In genomic region chr4:4474496-4474895, GRCh38 we compare ENCODE assay signal across 17 cellular contexts.
DNase-seq lines count a peak whose midpoint lies in the region; ATAC-seq and TF ChIP-seq lines count a peak whose summit lies in the region.
"Had no signal": no experiment of that assay in that cellular context is flagged by ENCODE, and none has a peak within 500 bp of the region (broad histone marks: within the 10 kb centered on the region; RNA-seq: fewer than 3 reads in every experiment).

No MANE protein-coding gene starts in this region.

- peak overlapping the region; percentile 85; the same call in 1 of the 2 replicates for H3K27ac ChIP-seq in ACC112 (ENCODE audit: low read depth, low read length)
- H3K27ac ChIP-seq in osteoblast (ENCODE audit: low read depth, low read length) = peak overlapping the region; percentile 84
- no peak overlapping the region for H3K27ac ChIP-seq in thyroid gland
- H3K27ac ChIP-seq: HL-60 had no signal

- no peak for ATAC-seq in effector memory CD8-positive, alpha-beta T cell (replicated peaks)
- no peak for ATAC-seq in HG03280 (IDR thresholded peaks at IDR 0.05; ENCODE audit: unreplicated experiment)

- H3K79me2 ChIP-seq in ACC112 (ENCODE audit: control insufficient read depth, insufficient read depth, low read length, unreplicated experiment) (peaks cover 29% of the 10 kb centered on the region), osteoblast (ENCODE audit: insufficient read depth, low read length) (peaks cover 52% of the 10 kb centered on the region)

- peaks cover 6 to 12% of the 10 kb centered on the region in 2 donors for H3K4me1 Mint-ChIP-seq in effector memory CD8-positive, alpha-beta T cell (ENCODE audit: low read depth in 2 of 2)

- H3K4me3 ChIP-seq in ACC112 (ENCODE audit: low read depth, low read length) (no peak overlapping the region), osteoblast (ENCODE audit: insufficient read depth, low read length) (no peak overlapping the region), thyroid gland (replicated peaks in 1 of 3) (no peak overlapping the region)
- H3K4me3 ChIP-seq: HAP-1 had no signal

- H3K27me3 ChIP-seq in ACC112 (ENCODE audit: insufficient read depth, low read length) (no peaks in the 10 kb centered on the region), osteoblast (ENCODE audit: insufficient read depth, low read length) (no peaks in the 10 kb centered on the region), thyroid gland (no peaks in the 10 kb centered on the region)

- 96 to 99% methylated on average over 3 of the region's 3 CpGs for WGBS in thyroid gland, 2 donors

- H3K4me1 ChIP-seq in ACC112 (ENCODE audit: control insufficient read depth, insufficient read depth, low read length, unreplicated experiment) (peaks cover 31% of the 10 kb centered on the region), osteoblast (ENCODE audit: insufficient read depth, low read length) (peaks cover 28% of the 10 kb centered on the region), thyroid gland (no peaks in the 10 kb centered on the region)
- H3K4me1 ChIP-seq: HAP-1 had no signal

- no peak overlapping the region for H3K4me2 ChIP-seq in osteoblast (ENCODE audit: insufficient read depth, low read length)

- intact Hi-C loops in thyroid gland (cut with DNase I) = no loop called here

- H3K9me3 ChIP-seq in osteoblast (ENCODE audit: low read depth, low read length) (no peaks in the 10 kb centered on the region), thyroid gland (no peaks in the 10 kb centered on the region)
- H3K9me3 ChIP-seq: HAP-1 had no signal

- DNase-seq in M059J (ENCODE audit: low read depth) (peak; percentile 5), osteoblast (ENCODE audit: insufficient read length, low spot score, missing footprints) (no peak), SKM-1 (lab: John Stamatoyannopoulos, UW; ENCODE audit: unreplicated experiment) (no peak), thyroid gland (no peak)
- DNase-seq in effector memory CD8-positive, alpha-beta T cell = no peak
- no peak for DNase-seq in stimulated activated CD4-positive, alpha-beta T cell treated with anti-CD3 and anti-CD28 coated beads, Interleukin-4, amount 100 ng/mL, for 4 hours
- DNase-seq: DMS79, Karpas-422, NCI-H1092 treated with DMSO at 0.1 percent for 48 hours, NCI-H146, NCI-H2029 treated with DMSO at 0.1 percent for 48 hours had no signal

- H3K27me3 Mint-ChIP-seq in effector memory CD8-positive, alpha-beta T cell = no peaks in the 10 kb centered on the region
- H3K27me3 Mint-ChIP-seq: IgD-negative memory B cell had no signal

- peak overlapping the region; percentile 2 to 73 for H3K27ac Mint-ChIP-seq in effector memory CD8-positive, alpha-beta T cell

- H2AFZ ChIP-seq in ACC112 (ENCODE audit: low read length, unreplicated experiment) = no peak overlapping the region
- H2AFZ ChIP-seq in osteoblast (ENCODE audit: low read length) = no peak overlapping the region

- peaks cover 20% of the 10 kb centered on the region for H4K20me1 ChIP-seq in osteoblast (ENCODE audit: insufficient read depth, low read length)

- no peaks in the 10 kb centered on the region for H3K9me3 Mint-ChIP-seq in effector memory CD8-positive, alpha-beta T cell
- H3K9me3 Mint-ChIP-seq: IgD-negative memory B cell had no signal

- TF ChIP-seq CTCF in osteoblast (IDR thresholded peaks at IDR 0.05; ENCODE audit: extremely low read depth, low read depth, low read length) = no peak
- TF ChIP-seq CTCF in thyroid gland (IDR thresholded peaks at IDR 0.05) = no peak

- TF ChIP-seq POLR2A in thyroid gland (IDR thresholded peaks at IDR 0.05) = no peak

- no peaks in the 10 kb centered on the region for H3K36me3 Mint-ChIP-seq in effector memory CD8-positive, alpha-beta T cell (ENCODE audit: insufficient read depth)

- H3K36me3 ChIP-seq in ACC112 (ENCODE audit: insufficient read depth, low read length) (peaks cover 15% of the 10 kb centered on the region; the same call in 1 of the 2 replicates), osteoblast (ENCODE audit: insufficient read depth, low read length) (peaks cover 7% of the 10 kb centered on the region), thyroid gland (peaks cover 5 to 11% of the 10 kb centered on the region in 2 donors)

- no peak overlapping the region for H3K4me3 Mint-ChIP-seq in effector memory CD8-positive, alpha-beta T cell
- H3K4me3 Mint-ChIP-seq: CD14-positive monocyte, IgD-negative memory B cell had no signal

Comparison
In these comparisons a context has a peak if more than half of its experiments do, and no peak if none do; other contexts are left out.
1. H3K27ac ChIP-seq: peak in ACC112 (single experiment) and osteoblast (single experiment); none in thyroid gland (0 of 3).